ENCODE assay signal across 12 cellular contexts in genomic region chr15:57476533-57476975, GRCh38.
DNase-seq lines count a peak whose midpoint lies in the region; ATAC-seq and TF ChIP-seq lines count a peak whose summit lies in the region.
"Had no signal": no experiment of that assay in that cellular context is flagged by ENCODE, and none has a peak within 500 bp of the region (broad histone marks: within the 10 kb centered on the region; RNA-seq: fewer than 3 reads in every experiment).

No MANE protein-coding gene starts in this region.

- H3K36me3 Mint-ChIP-seq in MCF 10A (ENCODE audit: insufficient read depth, unreplicated experiment): peaks cover 6% of the 10 kb centered on the region

- no peaks in the 10 kb centered on the region for H3K36me3 ChIP-seq in breast epithelium
- H3K36me3 ChIP-seq in thyroid gland: no peaks in the 10 kb centered on the region

- H3K27me3 Mint-ChIP-seq in MCF 10A (ENCODE audit: insufficient read depth, unreplicated experiment): peaks cover 12% of the 10 kb centered on the region

- ATAC-seq in HG03045 (IDR thresholded peaks at IDR 0.05; ENCODE audit: unreplicated experiment): no peak
- ATAC-seq in HG03159 (IDR thresholded peaks at IDR 0.05; ENCODE audit: unreplicated experiment): no peak

- no peaks in the 10 kb centered on the region for H3K4me1 Mint-ChIP-seq in MCF 10A (ENCODE audit: insufficient read depth, unreplicated experiment)

- DNase-seq in breast epithelium (ENCODE audit: low spot score in 2 of 2) (peak in 1 of 2 donors; percentile 33), MCF 10A (ENCODE audit: unreplicated experiment) (no peak), dermis blood vessel endothelial cell (peak; percentile 37), kidney glomerular epithelial cell (lab: John Stamatoyannopoulos, UW) (peak; percentile 78), thyroid gland (no peak), SKM-1 (lab: John Stamatoyannopoulos, UW; ENCODE audit: unreplicated experiment) (no peak)
- DNase-seq: activated T-cell treated with anti-CD3 and anti-CD28 coated beads for 4 hours, NCI-H1694 treated with DMSO at 0.1 percent for 48 hours had no signal

- no peak overlapping the region for H3K27ac Mint-ChIP-seq in MCF 10A (ENCODE audit: low read depth, unreplicated experiment)

- H3K9me3 ChIP-seq in breast epithelium (no peaks in the 10 kb centered on the region), thyroid gland (no peaks in the 10 kb centered on the region)

- H3K4me3 ChIP-seq in breast epithelium (no peak overlapping the region), thyroid gland (replicated peaks in 1 of 3) (no peak overlapping the region)
- H3K4me3 ChIP-seq: skin epidermis had no signal

- no peaks in the 10 kb centered on the region for H3K27me3 ChIP-seq in breast epithelium
- no peaks in the 10 kb centered on the region for H3K27me3 ChIP-seq in thyroid gland

- no peak for TF ChIP-seq CTCF in breast epithelium (IDR thresholded peaks at IDR 0.05)
- no peak for TF ChIP-seq CTCF in MCF 10A (IDR thresholded peaks at IDR 0.05; ENCODE audit: unreplicated experiment)
- no peak for TF ChIP-seq CTCF in thyroid gland (IDR thresholded peaks at IDR 0.05)

- POLR2A ChIA-PET in MCF 10A (lab: Yijun Ruan, JAX): no interaction called here

- no TSS peak for BruUV-seq in MCF 10A (replicated peaks; lab: Mats Ljungman, UMichigan)

- H3K4me3 Mint-ChIP-seq in MCF 10A (ENCODE audit: unreplicated experiment): no peak overlapping the region

- H3K4me1 ChIP-seq in breast epithelium (no peaks in the 10 kb centered on the region), thyroid gland (peaks cover 41 to 44% of the 10 kb centered on the region in 2 donors)

- TF ChIP-seq POLR2A in breast epithelium (IDR thresholded peaks at IDR 0.05): no peak
- TF ChIP-seq POLR2A in thyroid gland (IDR thresholded peaks at IDR 0.05): peak in 1 of 2 donors; percentile 16

- intact Hi-C loops in breast epithelium (cut with DNase I; ENCODE audit: low total_unique reads) (no loop called here), MCF 10A (cut with micrococcal nuclease) (no loop called here), thyroid gland (cut with DNase I) (no loop called here)

- H3K27ac ChIP-seq in breast epithelium (peak overlapping the region; percentile 65 to 79), thyroid gland (peak overlapping the region; percentile 44 to 90 (median 80))
- H3K27ac ChIP-seq: 22Rv1 had no signal

- CTCF ChIA-PET in MCF 10A (lab: Yijun Ruan, JAX): interaction anchor here (1.0 to 1.4 kb wide), 2 partner anchors 9 to 65 kb away, joined by 4 to 5 read pairs; no protein-coding TSS in a partner anchor

- WGBS in thyroid gland, 2 donors: 62 to 64% methylated on average over 5 of the region's 5 CpGs

- no peaks in the 10 kb centered on the region for H3K9me3 Mint-ChIP-seq in MCF 10A (ENCODE audit: unreplicated experiment)

Comparison
In these comparisons a context has a peak if more than half of its experiments do, and no peak if none do; other contexts are left out.
1. DNase-seq: peak in dermis blood vessel endothelial cell (single experiment) and kidney glomerular epithelial cell (single experiment); none in MCF 10A (single experiment), thyroid gland (0 of 2) and SKM-1 (single experiment).